Comparison of ENCODE assay signal across 1 cellular context in genomic region chr11:75351541-75352416, GRCh38.
TF ChIP-seq lines count a peak whose summit lies in the region.

Gene ARRB1 (minus strand): TSS chr11:75351661. CDS start chr11:75351607, 54 bp downstream.

TF ChIP-seq in K562, 482 proteins besides CTCF, POLR2A, EP300 and RAD21 (continued from another document and continues in another):
- TF ChIP-seq ZNF609 (CRISPR knock-in tag; IDR thresholded peaks at IDR 0.05; ENCODE audit: borderline replicate concordance) (no peak), GATAD2A (IDR thresholded peaks at IDR 0.05) (peak; percentile 95; the same call in 1 of the 2 replicates), ZFP91 (CRISPR knock-in tag; IDR thresholded peaks at IDR 0.05) (no peak), CCNT2 (IDR thresholded peaks at IDR 0.05; ENCODE audit: borderline replicate concordance, extremely low read depth, insufficient read length, low read depth, low read length) (peak; percentile 61), PRMT5 (CRISPR knock-in tag; IDR thresholded peaks at IDR 0.05) (no peak), ATF3 (IDR thresholded peaks at IDR 0.05) (no peak), ATF3 (CRISPR knock-in tag; conservative IDR thresholded peaks at IDR 0.05) (no peak), HLTF (IDR thresholded peaks at IDR 0.05) (peak; percentile 86; the same call in 1 of the 2 replicates), SPI1 (IDR thresholded peaks at IDR 0.05; ENCODE audit: borderline replicate concordance, low read depth, low read length) (peak; percentile 61; the same call in 1 of the 2 replicates), ZNF699 (CRISPR knock-in tag; IDR thresholded peaks at IDR 0.05; ENCODE audit: insufficient replicate concordance) (no peak), AFF4 (CRISPR knock-in tag; IDR thresholded peaks at IDR 0.05) (no peak; the same call in 1 of the 2 replicates), NFE2L1 (tag; IDR thresholded peaks at IDR 0.05; ENCODE audit: borderline replicate concordance, low read depth) (no peak), GATAD2B (IDR thresholded peaks at IDR 0.05; ENCODE audit: borderline replicate concordance) (peak; percentile 72; the same call in 1 of the 2 replicates), GTF2A2 (tag; IDR thresholded peaks at IDR 0.05) (no peak), ZNF431 (CRISPR knock-in tag; IDR thresholded peaks at IDR 0.05) (no peak), ZBTB2 (IDR thresholded peaks at IDR 0.05) (peak; percentile 91), HNRNPH1 (optimal IDR thresholded peaks at IDR 0.05; ENCODE audit: low read depth, low read length) (no peak), SIN3A (IDR thresholded peaks at IDR 0.05; ENCODE audit: borderline replicate concordance in 2 of 2, control insufficient read depth in 1 of 2, low read depth in 2 of 2, low read length in 2 of 2) (peak in 1 of 2 experiments; percentile 6; a peak in 2 of 4 replicates), FOXJ2 (tag; IDR thresholded peaks at IDR 0.05) (no peak), ZNF785 (CRISPR knock-in tag; IDR thresholded peaks at IDR 0.05) (no peak), PYGO2 (tag; IDR thresholded peaks at IDR 0.05) (no peak), FOSL1 (tag; conservative IDR thresholded peaks at IDR 0.05) (peak; percentile 40), ZNF318 (IDR thresholded peaks at IDR 0.05; ENCODE audit: borderline replicate concordance in 1 of 2, low read depth in 1 of 2) (no peak), E2F8 (IDR thresholded peaks at IDR 0.05; ENCODE audit: low read depth, partially characterized antibody) (no peak), ZNF778 (CRISPR knock-in tag; IDR thresholded peaks at IDR 0.05) (no peak), CREB3L1 (IDR thresholded peaks at IDR 0.05; ENCODE audit: borderline replicate concordance, low read depth) (no peak), ZNF644 (tag; IDR thresholded peaks at IDR 0.05; ENCODE audit: low read depth) (no peak), ZC3H4 (CRISPR knock-in tag; IDR thresholded peaks at IDR 0.05; ENCODE audit: borderline replicate concordance) (peak; percentile 88; the same call in 1 of the 2 replicates)
